ENCODE assay signal across 26 cellular contexts in the genomic region with DNA sequence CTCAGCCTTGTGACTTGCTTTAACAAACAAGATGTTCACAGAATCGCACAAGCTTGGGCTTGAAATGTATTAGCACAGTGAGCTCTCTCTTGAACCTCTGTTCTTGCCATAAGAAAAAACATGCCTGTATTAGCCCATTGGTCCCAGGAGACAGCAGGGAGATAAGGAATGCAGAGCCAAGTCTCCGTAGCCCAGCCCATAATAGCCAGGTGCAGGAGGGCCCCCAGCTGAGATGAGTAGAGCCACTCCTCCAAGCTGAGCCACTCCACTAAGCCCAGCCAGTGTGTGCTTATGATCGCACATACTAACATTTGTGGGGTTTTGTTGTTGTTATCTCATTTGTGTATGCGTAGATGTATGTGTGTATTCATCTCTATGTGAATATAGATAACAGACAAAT. TPM values are rescaled to one million over a fixed set of nuclear protein-coding genes. Genes with fewer than 3 reads are reported as not detected.
"Had no signal": no experiment of that assay in that cellular context is flagged by ENCODE, and none has a peak within 500 bp of the region (broad histone marks: within the 10 kb centered on the region; RNA-seq: fewer than 3 reads in every experiment).

No MANE protein-coding gene starts in this region.

- H3K9me3 ChIP-seq: left ventricle myocardium inferior, neutrophil, thyroid gland, upper lobe of right lung had no signal

- H3K9me3 Mint-ChIP-seq: activated T-helper 1 cell treated with anti-CD3 and anti-CD28 coated beads, Interleukin-12 subunit alpha, Interleukin-12 subunit beta, Interleukin-2, Interleukin-4 antibody, amounts not matched to agents 30 ng/mL and 10 ng/mL and 1 ng/mL, durations not matched to agents 14 hours and 24 hours and 36 hours; T-helper 2 cell treated with Interferon-gamma antibody and Interleukin-4, amounts not matched to agents 5 μg/mL and 100 μg/mL, for 36 hours had no signal

- H3K4me1 ChIP-seq: foreskin keratinocyte, left ventricle myocardium inferior, pancreas, thyroid gland, upper lobe of right lung had no signal

- H3K4me1 Mint-ChIP-seq: activated naive CD8-positive, alpha-beta T cell treated with anti-CD3 and anti-CD28 coated beads, Interleukin-2, amount 50 U/mL, for 24 hours had no signal

- H3K27ac Mint-ChIP-seq: activated CD8-positive, alpha-beta T cell treated with anti-CD3 and anti-CD28 coated beads, Interleukin-2, amount 10 ng/mL, durations not matched to agents 7 days and 5 days; activated naive CD8-positive, alpha-beta T cell treated with anti-CD3 and anti-CD28 coated beads, Interleukin-2, amount 50 U/mL, for 24 hours; activated T-helper 1 cell treated with anti-CD3 and anti-CD28 coated beads, Interleukin-12 subunit alpha, Interleukin-12 subunit beta, Interleukin-2, Interleukin-4 antibody, amounts not matched to agents 30 ng/mL and 10 ng/mL and 1 ng/mL, durations not matched to agents 14 hours and 24 hours and 36 hours; dendritic cell treated with granulocyte-macrophage colony-stimulating factor and Interleukin-4, amounts not matched to agents 40 ng/mL and 50 ng/mL, for 4 days; stimulated activated naive CD8-positive, alpha-beta T cell treated with anti-CD3 and anti-CD28 coated beads, Interleukin-15, Interleukin-2, amounts not matched to agents 100 ng/mL and 50 ng/mL, for 24 hours; T-helper 2 cell treated with Interferon-gamma antibody and Interleukin-4, amounts not matched to agents 5 μg/mL and 100 μg/mL, for 36 hours had no signal

- H3K27me3 ChIP-seq: neutrophil, pancreas, thyroid gland, upper lobe of right lung had no signal

- H3K36me3 ChIP-seq: left ventricle myocardium inferior, neutrophil, pancreas, thyroid gland, upper lobe of right lung, WERI-Rb-1 had no signal

- DNase-seq: activated CD4-positive, alpha-beta T cell treated with anti-CD3 and anti-CD28 coated beads for 1 hour; activated CD4-positive, alpha-beta T cell treated with anti-CD3 and anti-CD28 coated beads, Interleukin-2, amount 50 U/mL, for 1 hour; activated CD8-positive, alpha-beta T cell treated with anti-CD3 and anti-CD28 coated beads, Interleukin-2, amount 10 ng/mL, durations not matched to agents 7 days and 5 days; activated gamma-delta T cell; activated naive CD4-positive, alpha-beta T cell treated with anti-CD3 and anti-CD28 coated beads, Interleukin-2, amount 50 U/mL, for 16 hours; activated naive CD8-positive, alpha-beta T cell treated with anti-CD3 and anti-CD28 coated beads, Interleukin-2, amount 50 U/mL, for 24 hours; cerebellar nuclear complex; effector CD4-positive, alpha-beta T cell; erythroblast; foreskin keratinocyte; kidney glomerular epithelial cell; left ventricle myocardium inferior; midbrain; pancreas; right cardiac atrium; stimulated activated CD4-positive, alpha-beta T cell treated with anti-CD3 and anti-CD28 coated beads, Interleukin-4, amount 100 ng/mL, for 4 hours; substantia nigra; thyroid gland; upper lobe of right lung; WERI-Rb-1 had no signal

- H3K4me3 Mint-ChIP-seq: activated CD8-positive, alpha-beta T cell treated with anti-CD3 and anti-CD28 coated beads, Interleukin-2, amount 10 ng/mL, durations not matched to agents 7 days and 5 days; activated naive CD8-positive, alpha-beta T cell treated with anti-CD3 and anti-CD28 coated beads, Interleukin-2, amount 50 U/mL, for 24 hours; activated T-helper 1 cell treated with anti-CD3 and anti-CD28 coated beads, Interleukin-12 subunit alpha, Interleukin-12 subunit beta, Interleukin-2, Interleukin-4 antibody, amounts not matched to agents 30 ng/mL and 10 ng/mL and 1 ng/mL, durations not matched to agents 14 hours and 24 hours and 36 hours; dendritic cell treated with granulocyte-macrophage colony-stimulating factor and Interleukin-4, amounts not matched to agents 40 ng/mL and 50 ng/mL, for 4 days; nephron; stimulated activated naive CD8-positive, alpha-beta T cell treated with anti-CD3 and anti-CD28 coated beads, Interleukin-15, Interleukin-2, amounts not matched to agents 100 ng/mL and 50 ng/mL, for 24 hours; T-helper 2 cell treated with Interferon-gamma antibody and Interleukin-4, amounts not matched to agents 5 μg/mL and 100 μg/mL, for 36 hours had no signal

- H3K4me3 ChIP-seq: left ventricle myocardium inferior, pancreas, thyroid gland, upper lobe of right lung had no signal

- ATAC-seq: activated CD8-positive, alpha-beta T cell treated with anti-CD3 and anti-CD28 coated beads, Interleukin-2, amount 10 ng/mL, durations not matched to agents 7 days and 5 days; activated naive CD8-positive, alpha-beta T cell treated with anti-CD3 and anti-CD28 coated beads, Interleukin-2, amount 50 U/mL, for 24 hours; foreskin keratinocyte; pancreas; right cardiac atrium; upper lobe of right lung had no signal

- H3K27ac ChIP-seq: foreskin keratinocyte, left ventricle myocardium inferior, neutrophil, pancreas, thyroid gland, upper lobe of right lung, WERI-Rb-1 had no signal

- H3K27me3 Mint-ChIP-seq: activated naive CD8-positive, alpha-beta T cell treated with anti-CD3 and anti-CD28 coated beads, Interleukin-2, amount 50 U/mL, for 24 hours had no signal

RNA-seq across cellular contexts. Expression of a gene that starts 21.6 kb away (rescaled TPM):
- total RNA-seq: activated CD8-positive, alpha-beta T cell treated with anti-CD3 and anti-CD28 coated beads, Interleukin-2, amount 10 ng/mL, durations not matched to agents 7 days and 5 days; activated T-helper 1 cell treated with anti-CD3 and anti-CD28 coated beads, Interleukin-12 subunit alpha, Interleukin-12 subunit beta, Interleukin-2, Interleukin-4 antibody, amounts not matched to agents 30 ng/mL and 10 ng/mL and 1 ng/mL, durations not matched to agents 14 hours and 24 hours and 36 hours had no signal
- polyA plus RNA-seq: foreskin keratinocyte had no signal
